Comparison of ENCODE assay signal across 21 cellular contexts in genomic region chr5:8981496-8981895, GRCh38.
DNase-seq lines count a peak whose midpoint lies in the region; ATAC-seq and TF ChIP-seq lines count a peak whose summit lies in the region.
"Had no signal": no experiment of that assay in that cellular context is flagged by ENCODE, and none has a peak within 500 bp of the region (broad histone marks: within the 10 kb centered on the region; RNA-seq: fewer than 3 reads in every experiment).

No MANE protein-coding gene starts in this region.

- no peak overlapping the region for H2AK5ac ChIP-seq in H9 (ENCODE audit: insufficient read length, low read length)

- no peak overlapping the region for H3K56ac ChIP-seq in H9 (ENCODE audit: insufficient read length, low read depth, low read length)

- H3K9ac ChIP-seq in H9 (ENCODE audit: extremely low read depth, insufficient read length, low read length) = no peak overlapping the region

- H3K4me3 ChIP-seq in astrocyte of the spinal cord (ENCODE audit: low read depth, low read length) (no peak overlapping the region), foreskin fibroblast (ENCODE audit: low read depth in 1 of 2, low read length in 2 of 2) (no peak overlapping the region)
- no peak overlapping the region for H3K4me3 ChIP-seq in CD8-positive, alpha-beta memory T cell (ENCODE audit: low read length)
- H3K4me3 ChIP-seq: transverse colon had no signal

- no peak overlapping the region for H3K4me3 Mint-ChIP-seq in H9
- H3K4me3 Mint-ChIP-seq in CD8-positive, alpha-beta memory T cell = no peak overlapping the region
- H3K4me3 Mint-ChIP-seq: naive thymus-derived CD4-positive, alpha-beta T cell; stimulated activated naive CD8-positive, alpha-beta T cell treated with anti-CD3 and anti-CD28 coated beads, Interleukin-15, Interleukin-2, amounts not matched to agents 100 ng/mL and 50 ng/mL, for 24 hours had no signal

- no peak for ATAC-seq in GM21447 (IDR thresholded peaks at IDR 0.05; ENCODE audit: unreplicated experiment)
- ATAC-seq: naive thymus-derived CD4-positive, alpha-beta T cell had no signal

- H3K79me2 ChIP-seq in H9 (ENCODE audit: insufficient read depth, low read length) = no peaks in the 10 kb centered on the region

- no peak for TF ChIP-seq CTCF in H9 (conservative IDR thresholded peaks at IDR 0.05)
- TF ChIP-seq CTCF in astrocyte of the spinal cord (IDR thresholded peaks at IDR 0.05; ENCODE audit: low read depth, low read length) = no peak
- TF ChIP-seq CTCF in foreskin fibroblast (IDR thresholded peaks at IDR 0.05; ENCODE audit: low read depth, low read length) = no peak

- H3K9me3 ChIP-seq in H9 (ENCODE audit: control insufficient read depth, low read depth, low read length) = no peaks in the 10 kb centered on the region
- no peaks in the 10 kb centered on the region for H3K9me3 ChIP-seq in CD8-positive, alpha-beta memory T cell (ENCODE audit: low read length)
- H3K9me3 ChIP-seq: transverse colon had no signal

- H3K36me3 Mint-ChIP-seq in H9 (ENCODE audit: insufficient read depth in 1 of 3, low read depth in 3 of 3) = no peaks in the 10 kb centered on the region
- no peaks in the 10 kb centered on the region for H3K36me3 Mint-ChIP-seq in CD8-positive, alpha-beta memory T cell

- DNase-seq in H9 (no peak), astrocyte of the spinal cord (ENCODE audit: low read depth, low spot score) (peak; percentile 29), foreskin fibroblast (peak; percentile 29 to 62), LoVo (ENCODE audit: low spot score) (no peak), COLO668 (lab: John Stamatoyannopoulos, UW; ENCODE audit: unreplicated experiment) (no peak)
- no peak for DNase-seq in CD8-positive, alpha-beta memory T cell
- DNase-seq: activated CD4-positive, alpha-beta T cell treated with anti-CD3 and anti-CD28 coated beads for 48 hours; activated CD8-positive, alpha-beta memory T cell treated with anti-CD3 and anti-CD28 coated beads, Interleukin-2, amount 50 U/mL, for 4 hours; activated effector memory CD4-positive, alpha-beta T cell treated with Interleukin-2 at 50 U/mL for 16 hours; C1 segment of cervical spinal cord; DMS153; effector CD4-positive, alpha-beta T cell; hypothalamus; KBM-7; mesenchymal stem cell; naive thymus-derived CD4-positive, alpha-beta T cell; NCI-H1092 treated with DMSO at 0.1 percent for 48 hours; NCI-H524; transverse colon had no signal

- H3K27ac ChIP-seq in H9 (ENCODE audit: insufficient read length, low read depth, low read length) = no peak overlapping the region
- no peak overlapping the region for H3K27ac ChIP-seq in CD8-positive, alpha-beta memory T cell (ENCODE audit: low read depth, low read length)
- H3K27ac ChIP-seq: transverse colon had no signal

- H3K27me3 ChIP-seq in H9 (ENCODE audit: insufficient read depth, low read length) = no peaks in the 10 kb centered on the region
- no peaks in the 10 kb centered on the region for H3K27me3 ChIP-seq in CD8-positive, alpha-beta memory T cell (ENCODE audit: insufficient read depth, low read length, poor library complexity, severe bottlenecking)
- H3K27me3 ChIP-seq: transverse colon had no signal

- in situ Hi-C loops in astrocyte of the spinal cord (cut with HindIII; ENCODE audit: low sequenced_read_pairs) = no loop called here

- WGBS in H9 (ENCODE audit: extremely low coverage, insufficient read length, low lambda C conversion rate) = no CpG with 5 or more reads among the region's 1 CpG

- no peak overlapping the region for H3K14ac ChIP-seq in H9 (ENCODE audit: insufficient read depth, low read length)

- no peaks in the 10 kb centered on the region for H3K4me1 ChIP-seq in H9 (ENCODE audit: insufficient read depth, low read length)
- H3K4me1 ChIP-seq in CD8-positive, alpha-beta memory T cell (ENCODE audit: insufficient read depth, low read length) = no peaks in the 10 kb centered on the region
- H3K4me1 ChIP-seq: transverse colon had no signal

- no peaks in the 10 kb centered on the region; a peak in 1 of 4 replicates for H3K4me1 Mint-ChIP-seq in H9
- H3K4me1 Mint-ChIP-seq in CD8-positive, alpha-beta memory T cell = no peaks in the 10 kb centered on the region
- H3K4me1 Mint-ChIP-seq: naive thymus-derived CD4-positive, alpha-beta T cell had no signal

- no peak overlapping the region for H2BK15ac ChIP-seq in H9 (ENCODE audit: low read depth, low read length)

- H2AFZ ChIP-seq in H9 (ENCODE audit: low read length) = no peak overlapping the region

- no peak overlapping the region for H2BK20ac ChIP-seq in H9 (ENCODE audit: low read depth, low read length, poor library complexity, severe bottlenecking)

- H4K20me1 ChIP-seq in H9 (ENCODE audit: control insufficient read depth, insufficient read depth, insufficient read length) = no peaks in the 10 kb centered on the region

- H2BK5ac ChIP-seq in H9 (ENCODE audit: insufficient read length, low read length) = no peak overlapping the region

- 0 out of 7 replicates have a peak overlapping the region, but pooled peaks of 1 of the 3 experiments have one; percentile 18 for H3K27ac Mint-ChIP-seq in H9
- no peak overlapping the region for H3K27ac Mint-ChIP-seq in CD8-positive, alpha-beta memory T cell
- H3K27ac Mint-ChIP-seq: naive thymus-derived CD4-positive, alpha-beta T cell; stimulated activated naive CD8-positive, alpha-beta T cell treated with anti-CD3 and anti-CD28 coated beads, Interleukin-15, Interleukin-2, amounts not matched to agents 100 ng/mL and 50 ng/mL, for 24 hours had no signal

- no peak overlapping the region for H2BK120ac ChIP-seq in H9 (ENCODE audit: low read depth, low read length, poor library complexity, severe bottlenecking)

- no peak overlapping the region for H3K23ac ChIP-seq in H9 (ENCODE audit: insufficient read length, low read depth, low read length)

- no peaks in the 10 kb centered on the region for H3K36me3 ChIP-seq in CD8-positive, alpha-beta memory T cell (ENCODE audit: insufficient read depth, low read length)
- H3K36me3 ChIP-seq: transverse colon had no signal

- no peak overlapping the region for H2BK12ac ChIP-seq in H9 (ENCODE audit: insufficient read length, low read depth, low read length)

- peak overlapping the region; percentile 18 for H4K8ac ChIP-seq in H9 (replicated peaks; ENCODE audit: insufficient read length, low read depth, low read length)

- POLR2A ChIA-PET in CD8-positive, alpha-beta memory T cell (lab: Charles Lee) = no interaction called here

- H4K5ac ChIP-seq in H9 (ENCODE audit: insufficient read length, low read depth, low read length) = peak overlapping the region; percentile 81

- no peak overlapping the region for H3K4ac ChIP-seq in H9 (ENCODE audit: low read depth, low read length)

- no peaks in the 10 kb centered on the region for H3K23me2 ChIP-seq in H9 (ENCODE audit: insufficient read length, low read depth, low read length, poor library complexity, severe bottlenecking)

- H3K9me3 Mint-ChIP-seq in H9 = no peaks in the 10 kb centered on the region
- H3K9me3 Mint-ChIP-seq in CD8-positive, alpha-beta memory T cell = peaks cover 0 to 24% (median 15%) of the 10 kb centered on the region in 5 donors

- no peak overlapping the region for H3K18ac ChIP-seq in H9 (ENCODE audit: insufficient read length, low read depth, low read length)

- no peak overlapping the region for H4K91ac ChIP-seq in H9 (ENCODE audit: insufficient read length, low read depth, low read length)

- H3T11ph ChIP-seq in H9 (ENCODE audit: low read length) = no peak overlapping the region

- no peak overlapping the region for H3K4me2 ChIP-seq in H9 (ENCODE audit: insufficient read depth, insufficient read length, low read length)

- CTCF ChIA-PET in CD8-positive, alpha-beta memory T cell (lab: Charles Lee) = no interaction called here

- no peaks in the 10 kb centered on the region; the same call in 1 of the 2 replicates for H3K27me3 Mint-ChIP-seq in H9 (ENCODE audit: low read depth)
- no peaks in the 10 kb centered on the region for H3K27me3 Mint-ChIP-seq in CD8-positive, alpha-beta memory T cell
- H3K27me3 Mint-ChIP-seq: naive thymus-derived CD4-positive, alpha-beta T cell; stimulated activated naive CD8-positive, alpha-beta T cell treated with anti-CD3 and anti-CD28 coated beads, Interleukin-15, Interleukin-2, amounts not matched to agents 100 ng/mL and 50 ng/mL, for 24 hours had no signal

- no peaks in the 10 kb centered on the region for H3K79me1 ChIP-seq in H9 (ENCODE audit: insufficient read depth, low read depth, low read length, poor library complexity, severe bottlenecking)

Comparison
In these comparisons a context has a peak if more than half of its experiments do, and no peak if none do; other contexts are left out.
1. DNase-seq: peak in astrocyte of the spinal cord (single experiment) and foreskin fibroblast (2 of 2); none in H9 (single experiment), LoVo (single experiment), COLO668 (single experiment) and CD8-positive, alpha-beta memory T cell (0 of 5).